24 cellular contexts compared by ENCODE assay signal in the genomic region with DNA sequence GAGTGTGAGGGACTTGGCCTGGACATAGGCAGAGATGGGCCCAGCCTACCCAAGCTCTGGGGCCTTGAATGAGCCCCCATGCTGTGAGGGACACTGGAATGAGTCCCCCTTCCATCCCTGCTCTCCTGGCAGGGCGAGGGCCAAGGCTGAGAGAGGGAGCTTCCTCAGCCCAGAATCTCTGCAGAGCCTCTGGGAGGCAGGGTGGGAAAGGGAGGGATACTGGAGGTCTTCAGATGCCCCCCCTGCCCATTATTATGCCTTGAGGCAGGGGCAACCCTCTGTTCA.
"Had no signal": no experiment of that assay in that cellular context is flagged by ENCODE, and none has a peak within 500 bp of the region (broad histone marks: within the 10 kb centered on the region; RNA-seq: fewer than 3 reads in every experiment).

No MANE protein-coding gene starts in this region.

- H3K9me3 ChIP-seq: left lung, mucosa of descending colon, pancreas, prostate gland, stomach, testis, thyroid gland, transverse colon, upper lobe of left lung had no signal

- H3K36me3 ChIP-seq: left lung, neural progenitor cell, pancreas, prostate gland, stomach, thyroid gland, transverse colon, upper lobe of left lung had no signal

- DNase-seq: hippocampal formation; kidney glomerular epithelial cell; left colon; left lung; mucosa of descending colon; naive thymus-derived CD4-positive, alpha-beta T cell; pancreas; retina; right cardiac atrium; stimulated activated CD4-positive, alpha-beta T cell treated with anti-CD3 and anti-CD28 coated beads, Interleukin-12 subunit alpha, Interleukin-12 subunit beta, amount 100 ng/mL, for 4 hours; stimulated activated CD4-positive, alpha-beta T cell treated with anti-CD3 and anti-CD28 coated beads, Interleukin-15, amount 100 ng/mL, for 24 hours; stimulated activated CD4-positive, alpha-beta T cell treated with anti-CD3 and anti-CD28 coated beads, Interleukin-2, amount 100 ng/mL, for 24 hours; stimulated activated CD4-positive, alpha-beta T cell treated with anti-CD3 and anti-CD28 coated beads, Interleukin-4, amount 100 ng/mL, for 1 hour; stimulated activated naive B cell treated with anti-CD40 and anti-IgM and Interleukin-4, amounts not matched to agents 10 μg/mL and 1 μg/mL and 100 μg/mL, for 72 hours; stimulated activated naive CD8-positive, alpha-beta T cell treated with anti-CD3 and anti-CD28 coated beads, Interleukin-15, Interleukin-2, amounts not matched to agents 100 U/mL and 50 U/mL, for 24 hours; stomach; testis; transverse colon; upper lobe of left lung had no signal

- H3K4me2 ChIP-seq: neural progenitor cell had no signal

- H3K27me3 ChIP-seq: left lung, neural progenitor cell, pancreas, testis, thyroid gland, transverse colon, upper lobe of left lung had no signal

- H3K27ac ChIP-seq: left lung, neural progenitor cell, pancreas, prostate gland, skin epidermis, stomach, testis, transverse colon, upper lobe of left lung had no signal

- H3K4me3 ChIP-seq: left lung, lung, mucosa of descending colon, neural progenitor cell, pancreas, prostate gland, skin epidermis, stomach, testis, thyroid gland, transverse colon, upper lobe of left lung had no signal

- H2AFZ ChIP-seq: neural progenitor cell had no signal

- H3K9ac ChIP-seq: neural progenitor cell had no signal

- H3K4me1 ChIP-seq: pancreas, prostate gland, testis had no signal
